15 cellular contexts compared by ENCODE assay signal in the genomic region with DNA sequence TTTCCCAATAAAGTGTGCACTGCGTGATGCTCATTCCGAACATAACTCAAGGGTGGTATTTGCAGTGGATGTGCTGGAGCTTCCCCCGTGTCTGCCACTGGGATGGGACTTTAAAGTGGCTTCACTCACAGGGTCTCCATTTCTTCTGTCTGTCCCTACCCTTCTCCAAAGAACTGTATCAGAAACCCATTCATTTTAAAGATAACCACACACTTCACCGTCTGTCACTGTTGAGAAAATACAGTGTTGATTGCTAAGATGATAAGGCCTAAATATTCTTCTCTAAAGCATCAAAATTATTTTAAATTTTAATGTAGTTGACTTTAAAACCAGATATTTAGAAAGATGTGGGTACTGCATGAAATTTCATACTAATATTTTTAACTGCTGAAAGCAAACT.
DNase-seq lines count a peak whose midpoint lies in the region; ATAC-seq and TF ChIP-seq lines count a peak whose summit lies in the region.
"Had no signal": no experiment of that assay in that cellular context is flagged by ENCODE, and none has a peak within 500 bp of the region (broad histone marks: within the 10 kb centered on the region; RNA-seq: fewer than 3 reads in every experiment).

No MANE protein-coding gene starts in this region.

- H3K27me3 ChIP-seq in SK-N-SH (ENCODE audit: insufficient read depth) (no peaks in the 10 kb centered on the region), mesendoderm (ENCODE audit: insufficient read depth, low read length, poor library complexity) (no peaks in the 10 kb centered on the region)
- H3K27me3 ChIP-seq: BLaER1 treated with 17β-estradiol and CSF1 and Interleukin-3, amounts not matched to agents 10 nM and 100 nM had no signal

- H3K79me1 ChIP-seq in mesendoderm (ENCODE audit: low read length), result peaks cover 2% of the 10 kb centered on the region

- DNase-seq in SK-N-SH (no peak), SK-N-DZ (ENCODE audit: low spot score) (peak; percentile 38), glutamatergic neuron (no peak), mesendoderm (no peak), activated T-cell treated with anti-CD3 and anti-CD28 coated beads for 4 hours (no peak)
- no peak for DNase-seq in stimulated activated effector memory CD8-positive, alpha-beta T cell treated with anti-CD3 and anti-CD28 coated beads, Interleukin-12 subunit alpha, Interleukin-12 subunit beta, amount 100 ng/mL, for 72 hours (ENCODE audit: low spot score in 2 of 2)
- DNase-seq: Calu3; CD4-positive, alpha-beta T cell; DMS 273 treated with DMSO at 0.1 percent for 48 hours; GM23248; H7 had no signal

- H3K18ac ChIP-seq in mesendoderm (ENCODE audit: low read length), result no peak overlapping the region

- H3K36me3 ChIP-seq in SK-N-SH (replicated peaks in 1 of 2; ENCODE audit: control insufficient read depth in 1 of 2, insufficient read depth in 2 of 2, low read length in 1 of 2) (peaks cover 0 to 15% of the 10 kb centered on the region in 2 experiments), mesendoderm (ENCODE audit: control insufficient read depth, insufficient read depth, low read length) (no peaks in the 10 kb centered on the region)

- no peaks in the 10 kb centered on the region for H3F3A ChIP-seq in SK-N-SH (replicated peaks; ENCODE audit: insufficient read depth)

- H2BK15ac ChIP-seq in mesendoderm (replicated peaks; ENCODE audit: low read depth), result no peak overlapping the region

- H3K9me2 ChIP-seq in SK-N-SH, result no peaks in the 10 kb centered on the region

- ATAC-seq in SK-N-SH treated with all-trans-retinoic acid at 6 μM for 48 hours (no peak), GM19467 (IDR thresholded peaks at IDR 0.05; ENCODE audit: unreplicated experiment) (no peak)
- ATAC-seq in stimulated activated effector memory CD8-positive, alpha-beta T cell treated with anti-CD3 and anti-CD28 coated beads, Interleukin-12 subunit alpha, Interleukin-12 subunit beta, amount 100 ng/mL, for 72 hours, result no peak

- no peak overlapping the region for H3K4ac ChIP-seq in mesendoderm (ENCODE audit: low read depth, low read length)

- TF ChIP-seq CTCF in SK-N-SH (IDR thresholded peaks at IDR 0.05) (no peak), glutamatergic neuron (IDR thresholded peaks at IDR 0.05; ENCODE audit: partially characterized antibody, unreplicated experiment) (no peak)

- no peak overlapping the region for H4K5ac ChIP-seq in mesendoderm (ENCODE audit: low read length)

- peaks cover 3% of the 10 kb centered on the region; the same call in 1 of the 2 replicates for H3K79me2 ChIP-seq in SK-N-SH (ENCODE audit: insufficient read depth)
- H3K79me2 ChIP-seq in mesendoderm (ENCODE audit: control insufficient read depth, insufficient read depth, low read length), result no peaks in the 10 kb centered on the region

- H3K27me3 Mint-ChIP-seq in glutamatergic neuron (ENCODE audit: unreplicated experiment), result peaks cover 7% of the 10 kb centered on the region
- H3K27me3 Mint-ChIP-seq: CD4-positive, alpha-beta T cell had no signal

- H4K20me1 ChIP-seq in SK-N-SH (ENCODE audit: insufficient read depth), result no peaks in the 10 kb centered on the region

- CTCF ChIA-PET in SK-N-SH (lab: Yijun Ruan, JAX), result interaction anchor here (0.7 to 3.1 kb wide), 3 partner anchors 22 to 127 kb away, joined by 3 to 11 read pairs (median 4); no protein-coding TSS in a partner anchor

- no peak overlapping the region for H3K4me3 Mint-ChIP-seq in glutamatergic neuron (ENCODE audit: unreplicated experiment)
- no peak overlapping the region for H3K4me3 Mint-ChIP-seq in stimulated activated effector memory CD8-positive, alpha-beta T cell treated with anti-CD3 and anti-CD28 coated beads, Interleukin-12 subunit alpha, Interleukin-12 subunit beta, amount 100 ng/mL, for 72 hours
- H3K4me3 Mint-ChIP-seq: CD4-positive, alpha-beta T cell had no signal

- POLR2A ChIA-PET in SK-N-SH (lab: Yijun Ruan, JAX), result interaction anchor here (1.0 kb wide), 1 partner anchor 10 kb away, joined by 3 read pairs; no protein-coding TSS in a partner anchor

- peak overlapping the region; percentile 97 for H3K27ac Mint-ChIP-seq in glutamatergic neuron (ENCODE audit: unreplicated experiment)
- H3K27ac Mint-ChIP-seq in stimulated activated effector memory CD8-positive, alpha-beta T cell treated with anti-CD3 and anti-CD28 coated beads, Interleukin-12 subunit alpha, Interleukin-12 subunit beta, amount 100 ng/mL, for 72 hours, result peak overlapping the region; percentile 20
- H3K27ac Mint-ChIP-seq: CD4-positive, alpha-beta T cell had no signal

- WGBS in SK-N-SH (ENCODE audit: low lambda C conversion rate), result 81% methylated on average over 4 of the region's 4 CpGs
- no CpG with 5 or more reads among the region's 4 CpGs for WGBS in mesendoderm (ENCODE audit: extremely low coverage, insufficient coverage, low lambda C conversion rate)

- H3K4me3 ChIP-seq in SK-N-SH (ENCODE audit: low read depth in 2 of 2, low read length in 1 of 2), result no peak overlapping the region
- no peak overlapping the region for H3K4me3 ChIP-seq in mesendoderm (ENCODE audit: low read length)
- H3K4me3 ChIP-seq: BLaER1 treated with 17β-estradiol and CSF1 and Interleukin-3, amounts not matched to agents 10 nM and 100 nM; GM23248 had no signal

- peaks cover 3% of the 10 kb centered on the region for H3K9me3 Mint-ChIP-seq in glutamatergic neuron (ENCODE audit: unreplicated experiment)
- H3K9me3 Mint-ChIP-seq in stimulated activated effector memory CD8-positive, alpha-beta T cell treated with anti-CD3 and anti-CD28 coated beads, Interleukin-12 subunit alpha, Interleukin-12 subunit beta, amount 100 ng/mL, for 72 hours, result no peaks in the 10 kb centered on the region
- H3K9me3 Mint-ChIP-seq: CD4-positive, alpha-beta T cell had no signal

- TF ChIP-seq EP300 in SK-N-SH (IDR thresholded peaks at IDR 0.05; ENCODE audit: borderline replicate concordance in 1 of 2, low read depth in 1 of 2, low read length in 1 of 2), result 0 out of 4 replicates have a peak, but pooled peaks of 1 of the 2 experiments have one; percentile 29

- H2BK120ac ChIP-seq in mesendoderm (ENCODE audit: low read depth, low read length), result no peak overlapping the region

- TF ChIP-seq RAD21 in SK-N-SH (IDR thresholded peaks at IDR 0.05; ENCODE audit: low read length), result no peak

- H3K36me3 Mint-ChIP-seq in glutamatergic neuron (ENCODE audit: unreplicated experiment), result peaks cover 5% of the 10 kb centered on the region
- peaks cover 15% of the 10 kb centered on the region for H3K36me3 Mint-ChIP-seq in stimulated activated effector memory CD8-positive, alpha-beta T cell treated with anti-CD3 and anti-CD28 coated beads, Interleukin-12 subunit alpha, Interleukin-12 subunit beta, amount 100 ng/mL, for 72 hours

- H3K4me2 ChIP-seq in SK-N-SH (no peak overlapping the region), mesendoderm (ENCODE audit: low read length) (no peak overlapping the region)
- H3K4me2 ChIP-seq: BLaER1 treated with 17β-estradiol and CSF1 and Interleukin-3, amounts not matched to agents 10 nM and 100 nM had no signal

- peaks cover 36% of the 10 kb centered on the region for H3K4me1 Mint-ChIP-seq in glutamatergic neuron (ENCODE audit: low read depth, unreplicated experiment)
- no peaks in the 10 kb centered on the region for H3K4me1 Mint-ChIP-seq in stimulated activated effector memory CD8-positive, alpha-beta T cell treated with anti-CD3 and anti-CD28 coated beads, Interleukin-12 subunit alpha, Interleukin-12 subunit beta, amount 100 ng/mL, for 72 hours

- H2AK5ac ChIP-seq in mesendoderm (ENCODE audit: low read length), result no peak overlapping the region

- no peaks in the 10 kb centered on the region for H3K9me3 ChIP-seq in SK-N-SH
- H3K9me3 ChIP-seq: BLaER1 treated with 17β-estradiol and CSF1 and Interleukin-3, amounts not matched to agents 10 nM and 100 nM had no signal

- H2BK5ac ChIP-seq in mesendoderm (ENCODE audit: low read length), result no peak overlapping the region

- H3K27ac ChIP-seq in SK-N-SH (ENCODE audit: low read depth in 2 of 2, low read length in 1 of 2) (peak overlapping the region in 1 of 2 experiments; percentile 55; a peak in 2 of 4 replicates), mesendoderm (ENCODE audit: low read depth, low read length) (no peak overlapping the region)
- H3K27ac ChIP-seq: 22Rv1; BLaER1 treated with 17β-estradiol and CSF1 and Interleukin-3, amounts not matched to agents 10 nM and 100 nM; GM23248 had no signal

- no peak overlapping the region for H2AFZ ChIP-seq in SK-N-SH (ENCODE audit: low read depth)
- H2AFZ ChIP-seq: GM23248 had no signal

- no peak overlapping the region for H3K9ac ChIP-seq in SK-N-SH
- H3K9ac ChIP-seq in mesendoderm (ENCODE audit: low read length), result no peak overlapping the region
- H3K9ac ChIP-seq: BLaER1 treated with 17β-estradiol and CSF1 and Interleukin-3, amounts not matched to agents 10 nM and 100 nM; GM23248 had no signal

- H3K23ac ChIP-seq in mesendoderm (ENCODE audit: low read length), result no peak overlapping the region

- no peak overlapping the region for H3K56ac ChIP-seq in mesendoderm (ENCODE audit: low read length)

- H4K8ac ChIP-seq in mesendoderm (ENCODE audit: low read depth, low read length), result no peak overlapping the region

- H3K4me1 ChIP-seq in SK-N-SH (ENCODE audit: control insufficient read depth in 1 of 2, insufficient read depth in 2 of 2, low read depth in 1 of 2, low read length in 1 of 2) (peaks cover 0 to 30% of the 10 kb centered on the region in 2 experiments; a peak in 2 of 4 replicates), mesendoderm (ENCODE audit: control insufficient read depth, low read depth, low read length) (peaks cover 13% of the 10 kb centered on the region)
- H3K4me1 ChIP-seq: BLaER1 treated with 17β-estradiol and CSF1 and Interleukin-3, amounts not matched to agents 10 nM and 100 nM had no signal

TF ChIP-seq in SK-N-SH, 30 proteins besides CTCF, POLR2A, EP300 and RAD21 (continues in another document):
- TF ChIP-seq EZH2phosphoT487 (IDR thresholded peaks at IDR 0.05; ENCODE audit: borderline replicate concordance, low read depth) (no peak), SMC3 (IDR thresholded peaks at IDR 0.05; ENCODE audit: low read depth, low read length) (no peak), GATA2 (CRISPR knock-in tag; IDR thresholded peaks at IDR 0.05) (peak; percentile 59), JUND (IDR thresholded peaks at IDR 0.05) (no peak)

TF ChIP-seq in SK-N-SH treated with all-trans-retinoic acid at 6 μM for 48 hours, 23 proteins besides CTCF, POLR2A, EP300 and RAD21 (continues in another document):
- TF ChIP-seq ZNF8 (CRISPR knock-in tag; IDR thresholded peaks at IDR 0.05) (no peak), ZFP30 (CRISPR knock-in tag; IDR thresholded peaks at IDR 0.05) (no peak)
- TF ChIP-seq, protein P1, sequence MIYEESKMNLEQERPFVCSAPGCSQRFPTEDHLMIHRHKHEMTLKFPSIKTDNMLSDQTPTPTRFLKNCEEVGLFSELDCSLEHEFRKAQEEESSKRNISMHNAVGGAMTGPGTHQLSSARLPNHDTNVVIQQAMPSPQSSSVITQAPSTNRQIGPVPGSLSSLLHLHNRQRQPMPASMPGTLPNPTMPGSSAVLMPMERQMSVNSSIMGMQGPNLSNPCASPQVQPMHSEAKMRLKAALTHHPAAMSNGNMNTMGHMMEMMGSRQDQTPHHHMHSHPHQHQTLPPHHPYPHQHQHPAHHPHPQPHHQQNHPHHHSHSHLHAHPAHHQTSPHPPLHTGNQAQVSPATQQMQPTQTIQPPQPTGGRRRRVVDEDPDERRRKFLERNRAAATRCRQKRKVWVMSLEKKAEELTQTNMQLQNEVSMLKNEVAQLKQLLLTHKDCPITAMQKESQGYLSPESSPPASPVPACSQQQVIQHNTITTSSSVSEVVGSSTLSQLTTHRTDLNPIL (CRISPR knock-in tag; IDR thresholded peaks at IDR 0.05; ENCODE audit: low read depth), result no peak
